5 cellular contexts compared by ENCODE assay signal in genomic region chr1:161674447-161674846, GRCh38. TPM values are rescaled to one million over a fixed set of nuclear protein-coding genes. Genes with fewer than 3 reads are reported as not detected.
"Had no signal": no experiment of that assay in that cellular context is flagged by ENCODE, and none has a peak within 500 bp of the region (broad histone marks: within the 10 kb centered on the region; RNA-seq: fewer than 3 reads in every experiment).

No MANE protein-coding gene starts in this region.

RNA-seq across cellular contexts. Expression of gene FCGR2B, which starts 11.5 kb away (rescaled TPM):
- total RNA-seq: HT-29, PC-9, SJCRH30 had no signal

RNA-seq across cellular contexts. Expression of gene FCRLA, which starts 32.6 kb away (rescaled TPM):
- total RNA-seq: HT-29, Right ventricle myocardium inferior had no signal

RNA-seq across cellular contexts. Expression of gene FCGR3B, which starts 43.5 kb away (rescaled TPM):
- total RNA-seq: HT-29, PC-9, RPMI7951, SJCRH30 had no signal
